9 cellular contexts compared by ENCODE assay signal in genomic region chr10:93496322-93497041, GRCh38. TPM values are rescaled to one million over a fixed set of nuclear protein-coding genes. Genes with fewer than 3 reads are reported as not detected.
DNase-seq lines count a peak whose midpoint lies in the region; ATAC-seq, FAIRE-seq and TF ChIP-seq lines count a peak whose summit lies in the region.
"Had no signal": no experiment of that assay in that cellular context is flagged by ENCODE, and none has a peak within 500 bp of the region (broad histone marks: within the 10 kb centered on the region; RNA-seq: fewer than 3 reads in every experiment).

Gene CEP55 (plus strand): TSS chr10:93496612. CDS start chr10:93500052, 3,440 bp downstream.

- no TSS peak for BruUV-seq in HepG2 (replicated peaks; lab: Mats Ljungman, UMichigan)

- intact Hi-C loops in activated CD4-positive, alpha-beta T cell treated with anti-CD3 and anti-CD28 coated beads, Interleukin-2, amount 10 ng/mL, durations not matched to agents 24 days and 14 days (cut with micrococcal nuclease) = loop anchor here (1.0 to 5.0 kb wide), 5 partner anchors 14 to 649 kb away; partner anchors contain the start of genes EXOC6, FRA10AC1 and MYOF
- intact Hi-C loops in dendritic cell treated with granulocyte-macrophage colony-stimulating factor and Interleukin-4, amounts not matched to agents 40 ng/mL and 50 ng/mL, for 4 days (cut with micrococcal nuclease) = no loop called here
- intact Hi-C loops in HepG2 (cut with micrococcal nuclease; ENCODE audit: unreplicated experiment) = no loop called here

- H3K4me1 Mint-ChIP-seq in activated CD4-positive, alpha-beta T cell treated with anti-CD3 and anti-CD28 coated beads, Interleukin-2, amount 10 ng/mL, durations not matched to agents 24 days and 14 days = peaks cover 34% of the 10 kb centered on the region
- H3K4me1 Mint-ChIP-seq in dendritic cell treated with granulocyte-macrophage colony-stimulating factor and Interleukin-4, amounts not matched to agents 40 ng/mL and 50 ng/mL, for 4 days (ENCODE audit: low read depth) = peaks cover 22% of the 10 kb centered on the region

- H3K27me3 Mint-ChIP-seq in activated CD4-positive, alpha-beta T cell treated with anti-CD3 and anti-CD28 coated beads, Interleukin-2, amount 10 ng/mL, durations not matched to agents 24 days and 14 days = no peaks in the 10 kb centered on the region
- H3K27me3 Mint-ChIP-seq in dendritic cell treated with granulocyte-macrophage colony-stimulating factor and Interleukin-4, amounts not matched to agents 40 ng/mL and 50 ng/mL, for 4 days = peaks cover 5% of the 10 kb centered on the region

- TF ChIP-seq EP300 in HepG2 (IDR thresholded peaks at IDR 0.05; ENCODE audit: low read depth in 2 of 2, low read length in 2 of 2) (no peak), HepG2 (CRISPR knock-in tag; IDR thresholded peaks at IDR 0.05; ENCODE audit: borderline replicate concordance) (peak; percentile 49; the same call in 1 of the 2 replicates)

- no peaks in the 10 kb centered on the region for H3K9me3 ChIP-seq in BLaER1 treated with 17β-estradiol and CSF1 and Interleukin-3, amounts not matched to agents 10 nM and 100 nM (replicated peaks in 1 of 11)
- no peaks in the 10 kb centered on the region for H3K9me3 ChIP-seq in HepG2 (ENCODE audit: low read length)

- no peak; the same call in 1 of the 2 replicates for TF ChIP-seq CTCF in HepG2 (CRISPR knock-in tag; IDR thresholded peaks at IDR 0.05)

- 0 out of 2 replicates have a peak, but pooled peaks have one; percentile 25 for TF ChIP-seq RAD21 in HepG2 (CRISPR knock-in tag; IDR thresholded peaks at IDR 0.05)

- H3K9ac ChIP-seq in BLaER1 treated with 17β-estradiol and CSF1 and Interleukin-3, amounts not matched to agents 10 nM and 100 nM = peak within 1 kb of the TSS; percentile 35 to 89 (median 84); a peak in 21 of 22 replicates
- peak within 1 kb of the TSS; percentile 70 for H3K9ac ChIP-seq in HepG2 (ENCODE audit: insufficient read depth, low read depth, low read length)

- 0 out of 22 replicates have a peak, but pooled peaks cover 0 to 3% (median 0%) of the 10 kb centered on the region in 11 experiments for H3K27me3 ChIP-seq in BLaER1 treated with 17β-estradiol and CSF1 and Interleukin-3, amounts not matched to agents 10 nM and 100 nM
- H3K27me3 ChIP-seq in HepG2 (ENCODE audit: control insufficient read depth in 1 of 2, insufficient read depth in 2 of 2, low read length in 2 of 2) = no peaks in the 10 kb centered on the region; a peak in 2 of 5 replicates

- 2% methylated on average over 8 of the region's 68 CpGs for WGBS in HepG2 (ENCODE audit: low lambda C conversion rate)

- peaks cover 0 to 24% (median 17%) of the 10 kb centered on the region in 11 experiments; a peak in 13 of 22 replicates for H3K36me3 ChIP-seq in BLaER1 treated with 17β-estradiol and CSF1 and Interleukin-3, amounts not matched to agents 10 nM and 100 nM
- H3K36me3 ChIP-seq in HepG2 (replicated peaks in 1 of 2; ENCODE audit: control insufficient read depth in 1 of 2, insufficient read depth in 2 of 2, low read length in 2 of 2) = no peaks in the 10 kb centered on the region

- H3K4me3 Mint-ChIP-seq in activated CD4-positive, alpha-beta T cell treated with anti-CD3 and anti-CD28 coated beads, Interleukin-2, amount 10 ng/mL, durations not matched to agents 24 days and 14 days = peak within 1 kb of the TSS; percentile 90
- H3K4me3 Mint-ChIP-seq in dendritic cell treated with granulocyte-macrophage colony-stimulating factor and Interleukin-4, amounts not matched to agents 40 ng/mL and 50 ng/mL, for 4 days = peak within 1 kb of the TSS; percentile 88

- peak within 1 kb of the TSS; percentile 79 to 94 (median 89) for H3K4me2 ChIP-seq in BLaER1 treated with 17β-estradiol and CSF1 and Interleukin-3, amounts not matched to agents 10 nM and 100 nM
- peak within 1 kb of the TSS; percentile 84 for H3K4me2 ChIP-seq in HepG2 (ENCODE audit: low read depth, low read length)

- 0 out of 22 replicates have a peak, but pooled peaks cover 0 to 3% (median 0%) of the 10 kb centered on the region in 11 experiments for H4K20me1 ChIP-seq in BLaER1 treated with 17β-estradiol and CSF1 and Interleukin-3, amounts not matched to agents 10 nM and 100 nM
- H4K20me1 ChIP-seq in HepG2 (ENCODE audit: insufficient read depth, low read length) = no peaks in the 10 kb centered on the region

- peak within 1 kb of the TSS in 10 of 11 experiments; percentile 47 to 90 (median 84); a peak in 20 of 22 replicates for H3K27ac ChIP-seq in BLaER1 treated with 17β-estradiol and CSF1 and Interleukin-3, amounts not matched to agents 10 nM and 100 nM
- H3K27ac ChIP-seq in HepG2 (ENCODE audit: extremely low read length, insufficient read depth, low read length) = peak within 1 kb of the TSS; percentile 57

- no peaks in the 10 kb centered on the region for H3K9me3 Mint-ChIP-seq in activated CD4-positive, alpha-beta T cell treated with anti-CD3 and anti-CD28 coated beads, Interleukin-2, amount 10 ng/mL, durations not matched to agents 24 days and 14 days
- no peaks in the 10 kb centered on the region for H3K9me3 Mint-ChIP-seq in dendritic cell treated with granulocyte-macrophage colony-stimulating factor and Interleukin-4, amounts not matched to agents 40 ng/mL and 50 ng/mL, for 4 days

- H3K4me1 ChIP-seq in BLaER1 treated with 17β-estradiol and CSF1 and Interleukin-3, amounts not matched to agents 10 nM and 100 nM = peaks cover 17 to 37% (median 25%) of the 10 kb centered on the region in 10 experiments
- peaks cover 40% of the 10 kb centered on the region for H3K4me1 ChIP-seq in HepG2 (ENCODE audit: insufficient read depth, low read length)

- POLR2A ChIA-PET in HepG2 (lab: Yijun Ruan, JAX) = interaction anchor here (1.0 kb wide), 2 partner anchors 14 to 206 kb away, joined by 3 read pairs; no protein-coding TSS in a partner anchor

- DNase-seq in NCI-H69 (lab: John Stamatoyannopoulos, UW) = peak; percentile 95
- DNase-seq in activated CD4-positive, alpha-beta T cell treated with anti-CD3 and anti-CD28 coated beads, Interleukin-2, amount 10 ng/mL, durations not matched to agents 24 days and 14 days = peak; percentile 99
- peak; percentile 86 for DNase-seq in HepG2 (ENCODE audit: low spot score)
- DNase-seq in stimulated activated CD4-positive, alpha-beta T cell treated with anti-CD3 and anti-CD28 coated beads, Interleukin-2, amount 100 ng/mL, for 48 hours = peak; percentile 93 to 95

- TF ChIP-seq POLR2A in HepG2 (IDR thresholded peaks at IDR 0.05; ENCODE audit: insufficient read depth in 1 of 2, low read depth in 2 of 2, low read length in 2 of 2) = peak; percentile 43 to 60; a peak in 3 of 4 replicates

- in situ Hi-C loops in HepG2 (cut with HindIII; ENCODE audit: extremely low pct_ligation_motif_present, low pct_unique_long_range_greater_than_20kb) = no loop called here

- peak within 1 kb of the TSS; percentile 94 for H2AFZ ChIP-seq in HepG2 (ENCODE audit: low read length)

- peaks cover 18% of the 10 kb centered on the region for H3K36me3 Mint-ChIP-seq in activated CD4-positive, alpha-beta T cell treated with anti-CD3 and anti-CD28 coated beads, Interleukin-2, amount 10 ng/mL, durations not matched to agents 24 days and 14 days (ENCODE audit: low read depth)
- no peaks in the 10 kb centered on the region for H3K36me3 Mint-ChIP-seq in dendritic cell treated with granulocyte-macrophage colony-stimulating factor and Interleukin-4, amounts not matched to agents 40 ng/mL and 50 ng/mL, for 4 days (ENCODE audit: low read depth)

- peaks cover 1% of the 10 kb centered on the region for H3K79me2 ChIP-seq in HepG2 (ENCODE audit: insufficient read depth, low read length)

- FAIRE-seq in HepG2 (lab: Jason Lieb, UNC) = peak; percentile 26
- FAIRE-seq: islet of Langerhans had no signal

- CTCF ChIA-PET in HepG2 (lab: Yijun Ruan, JAX; ENCODE audit: low intra/inter-chr PET ratio, low total read pairs) = no interaction called here

- H3K4me3 ChIP-seq in BLaER1 treated with 17β-estradiol and CSF1 and Interleukin-3, amounts not matched to agents 10 nM and 100 nM = peak within 1 kb of the TSS; percentile 60 to 83 (median 77)
- H3K4me3 ChIP-seq in HepG2 (replicated peaks in 1 of 3; ENCODE audit: insufficient read depth in 1 of 3, low read depth in 2 of 3, low read length in 3 of 3) = peak within 1 kb of the TSS; percentile 75 to 87 (median 77)

- H3K27ac Mint-ChIP-seq in activated CD4-positive, alpha-beta T cell treated with anti-CD3 and anti-CD28 coated beads, Interleukin-2, amount 10 ng/mL, durations not matched to agents 24 days and 14 days = peak within 1 kb of the TSS; percentile 93
- H3K27ac Mint-ChIP-seq in dendritic cell treated with granulocyte-macrophage colony-stimulating factor and Interleukin-4, amounts not matched to agents 40 ng/mL and 50 ng/mL, for 4 days = peak within 1 kb of the TSS; percentile 79

- ATAC-seq in GM19351 (IDR thresholded peaks at IDR 0.05; ENCODE audit: unreplicated experiment) (peak; percentile 98), HG03520 (IDR thresholded peaks at IDR 0.05; ENCODE audit: unreplicated experiment) (peak; percentile 98), HepG2 (peak; percentile 99)

RNA-seq across cellular contexts. Expression of gene CEP55, which starts in this region (rescaled TPM):
- 58.5 and 59.3 TPM in 2 replicates for total RNA-seq in activated CD4-positive, alpha-beta T cell treated with anti-CD3 and anti-CD28 coated beads, Interleukin-2, amount 10 ng/mL, durations not matched to agents 24 days and 14 days
- total RNA-seq in HepG2 (2016; rRNA removed; fragmentation: Illumina TruSeq; extraction: Trizol) = 17.1 and 27.3 TPM in 2 replicates
- 3.8 and 5.0 TPM in 2 replicates for total RNA-seq in HepG2 (2016; cell fraction: cytosol; rRNA removed; fragmentation: Illumina TruSeq; extraction: Trizol; ENCODE audit: low read depth)
- 18.0 and 28.7 TPM in 2 replicates for total RNA-seq in HepG2 (2016; cell fraction: insoluble cytoplasmic fraction; rRNA removed; fragmentation: Illumina TruSeq; extraction: Trizol)
- total RNA-seq in HepG2 (2016; cell fraction: membrane; rRNA removed; fragmentation: Illumina TruSeq; extraction: Trizol) = 10.4 and 11.4 TPM in 2 replicates
- total RNA-seq in HepG2 (2016; cell fraction: nucleus; rRNA removed; fragmentation: Illumina TruSeq; extraction: Trizol) = 10.3 and 12.4 TPM in 2 replicates
- polyA plus RNA-seq in HepG2 (2011; rRNA removed) = 3.4 and 6.5 TPM in 2 replicates
- polyA plus RNA-seq in HepG2 (2011; cell fraction: cytosol; rRNA removed) = 2.6 and 2.7 TPM in 2 replicates
- polyA plus RNA-seq in HepG2 (2011; cell fraction: nucleus; rRNA removed) = 1.4 and 1.8 TPM in 2 replicates
- 3.0 and 6.8 TPM in 2 replicates for polyA plus RNA-seq in HepG2 (2012)
- 3.0 and 3.1 TPM in 2 replicates for polyA plus RNA-seq in HepG2 (2016; cell fraction: cytosol; fragmentation: Illumina TruSeq; extraction: Trizol; ENCODE audit: low read depth)
- polyA plus RNA-seq in HepG2 (2016; cell fraction: insoluble cytoplasmic fraction; fragmentation: Illumina TruSeq; extraction: Trizol; ENCODE audit: low read depth) = 27.1 and 27.6 TPM in 2 replicates
- polyA plus RNA-seq in HepG2 (2016; cell fraction: membrane; fragmentation: Illumina TruSeq; extraction: Trizol; ENCODE audit: low read depth) = 6.9 and 8.0 TPM in 2 replicates
- 15.8 and 16.1 TPM in 2 replicates for polyA plus RNA-seq in HepG2 (2016; cell fraction: nucleus; fragmentation: Illumina TruSeq; extraction: Trizol; ENCODE audit: insufficient read depth, low read depth)
- polyA minus RNA-seq in HepG2 (2011; rRNA and poly(A)+ RNA removed; ENCODE audit: low replicate concordance) = 2.4 and 15.2 TPM in 2 replicates
- polyA minus RNA-seq in HepG2 (2011; cell fraction: cytosol; rRNA and poly(A)+ RNA removed) = 4.1 and 4.6 TPM in 2 replicates
- 3.7 and 4.6 TPM in 2 replicates for polyA minus RNA-seq in HepG2 (2011; cell fraction: nucleus; rRNA and poly(A)+ RNA removed)

Comparison
In these comparisons a context has a peak if more than half of its experiments do, and no peak if none do; other contexts are left out.
1. Peak in every context shown above with its lines: DNase-seq, ATAC-seq, H3K4me3 ChIP-seq and H3K27ac ChIP-seq.